In the genomic region with DNA sequence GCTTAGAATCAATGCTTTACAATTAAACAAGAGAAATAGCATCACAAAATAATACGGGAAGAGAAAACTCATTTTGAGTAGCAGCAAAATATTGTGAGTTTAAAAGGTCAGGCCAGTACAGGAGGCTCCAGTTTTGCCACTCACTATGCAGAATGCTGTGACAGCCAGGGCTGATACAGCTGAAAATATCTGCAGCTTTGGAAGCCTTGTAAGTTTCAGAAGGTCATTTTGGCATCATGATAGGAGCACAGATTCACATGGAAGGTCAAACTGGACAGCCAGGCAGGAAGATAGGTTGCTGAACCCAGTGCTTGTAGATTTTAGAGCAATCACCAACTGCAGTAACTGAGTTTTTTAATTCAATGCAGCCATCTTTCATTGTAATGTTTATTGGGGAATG, we compare ENCODE assay signal across 11 cellular contexts. TPM values are rescaled to one million over a fixed set of nuclear protein-coding genes. Genes with fewer than 3 reads are reported as not detected.
A peak's percentile ranks its signal among the peaks of the same experiment; 100 is the strongest.
DNase-seq lines count a peak whose midpoint lies in the region; ATAC-seq and TF ChIP-seq lines count a peak whose summit lies in the region.
"Had no signal": no experiment of that assay in that cellular context is flagged by ENCODE, and none has a peak within 500 bp of the region (broad histone marks: within the 10 kb centered on the region; RNA-seq: fewer than 3 reads in every experiment).

No MANE protein-coding gene starts in this region.

- H3K4me1 Mint-ChIP-seq in activated naive CD4-positive, alpha-beta T cell treated with anti-CD3 and anti-CD28 coated beads, Interleukin-2, amount 50 U/mL, for 24 hours: peaks cover 81% of the 10 kb centered on the region
- H3K4me1 Mint-ChIP-seq in activated naive CD4-positive, alpha-beta T cell treated with anti-CD3 and anti-CD28 coated beads, Interleukin-2, amount 10 ng/mL, durations not matched to agents 7 days and 5 days: peaks cover 81% of the 10 kb centered on the region

- no peak for TF ChIP-seq POLR2A in vagina (IDR thresholded peaks at IDR 0.05)

- H3K27me3 ChIP-seq in adipocyte (replicated peaks; ENCODE audit: control insufficient read depth, insufficient read depth, low read length) (no peaks in the 10 kb centered on the region), liver (ENCODE audit: control insufficient read depth in 4 of 4, insufficient read depth in 4 of 4, low read length in 3 of 4) (no peaks in the 10 kb centered on the region), vagina (no peaks in the 10 kb centered on the region)
- H3K27me3 ChIP-seq: BE2C had no signal

- CTCF ChIA-PET in activated naive CD4-positive, alpha-beta T cell treated with anti-CD3 and anti-CD28 coated beads, Interleukin-2, amount 10 ng/mL, durations not matched to agents 7 days and 5 days (lab: Charles Lee): interaction anchor here (0.7 to 1.5 kb wide), 3 partner anchors 10 to 99 kb away, joined by 3 to 5 read pairs (median 3); no protein-coding TSS in a partner anchor

- TF ChIP-seq RAD21 in liver (IDR thresholded peaks at IDR 0.05): no peak

- 48% methylated on average over 1 of the region's 1 CpG for WGBS in liver

- H3K9ac ChIP-seq in adipocyte (ENCODE audit: low read length) (no peak overlapping the region), liver (ENCODE audit: low read depth in 1 of 2, low read length in 2 of 2) (no peak overlapping the region)

- H3K36me3 ChIP-seq in adipocyte (ENCODE audit: control insufficient read depth, insufficient read depth, low read length, severe bottlenecking): no peaks in the 10 kb centered on the region
- H3K36me3 ChIP-seq in liver (ENCODE audit: control insufficient read depth in 4 of 4, insufficient read depth in 3 of 4, low read depth in 1 of 4, low read length in 3 of 4): no peaks in the 10 kb centered on the region
- no peaks in the 10 kb centered on the region for H3K36me3 ChIP-seq in vagina
- H3K36me3 ChIP-seq: BE2C had no signal

- H3K4me3 Mint-ChIP-seq in activated naive CD4-positive, alpha-beta T cell treated with anti-CD3 and anti-CD28 coated beads, Interleukin-2, amount 50 U/mL, for 24 hours: peak overlapping the region; percentile 79
- no peak overlapping the region for H3K4me3 Mint-ChIP-seq in activated naive CD4-positive, alpha-beta T cell treated with anti-CD3 and anti-CD28 coated beads, Interleukin-2, amount 10 ng/mL, durations not matched to agents 7 days and 5 days

- H3K27ac ChIP-seq in liver (ENCODE audit: low read depth in 1 of 2, low read length in 2 of 2) (no peak overlapping the region), vagina (peak overlapping the region; percentile 65)
- H3K27ac ChIP-seq: RWPE1 had no signal

- no peak for DNase-seq in activated naive CD4-positive, alpha-beta T cell treated with anti-CD3 and anti-CD28 coated beads, Interleukin-2, amount 10 ng/mL, durations not matched to agents 7 days and 5 days
- no peak for DNase-seq in adipocyte (ENCODE audit: low read depth)
- DNase-seq in vagina (ENCODE audit: extremely low spot score in 2 of 2): no peak
- no peak for DNase-seq in kidney tubule cell (ENCODE audit: low spot score)
- DNase-seq: activated CD4-positive, alpha-beta T cell treated with anti-CD3 and anti-CD28 coated beads for 48 hours; BE2C had no signal

- peaks cover 62% of the 10 kb centered on the region for H3K4me1 ChIP-seq in adipocyte (ENCODE audit: control insufficient read depth, insufficient read depth, low read length)
- H3K4me1 ChIP-seq in liver (ENCODE audit: control insufficient read depth in 4 of 4, insufficient read depth in 4 of 4, low read length in 3 of 4): peaks cover 2 to 32% (median 19%) of the 10 kb centered on the region in 4 donors
- peaks cover 89% of the 10 kb centered on the region for H3K4me1 ChIP-seq in vagina

- no peaks in the 10 kb centered on the region for H3K9me3 ChIP-seq in adipocyte (ENCODE audit: control insufficient read depth, low read length)
- no peaks in the 10 kb centered on the region for H3K9me3 ChIP-seq in liver (ENCODE audit: control insufficient read depth in 4 of 4, low read length in 3 of 4)
- no peaks in the 10 kb centered on the region for H3K9me3 ChIP-seq in vagina
- H3K9me3 ChIP-seq: BE2C had no signal

- H3K4me3 ChIP-seq in adipocyte (ENCODE audit: low read length) (peak overlapping the region; percentile 27), liver (ENCODE audit: low read depth in 1 of 3, low read length in 3 of 3) (no peak overlapping the region), vagina (no peak overlapping the region)

- intact Hi-C loops in vagina (cut with DNase I): no loop called here

- no peaks in the 10 kb centered on the region for H3K9me3 Mint-ChIP-seq in activated naive CD4-positive, alpha-beta T cell treated with anti-CD3 and anti-CD28 coated beads, Interleukin-2, amount 50 U/mL, for 24 hours
- H3K9me3 Mint-ChIP-seq in activated naive CD4-positive, alpha-beta T cell treated with anti-CD3 and anti-CD28 coated beads, Interleukin-2, amount 10 ng/mL, durations not matched to agents 7 days and 5 days: no peaks in the 10 kb centered on the region

- TF ChIP-seq CTCF in liver (IDR thresholded peaks at IDR 0.05; ENCODE audit: low read depth, low read length, missing input control) (no peak), vagina (IDR thresholded peaks at IDR 0.05) (no peak)

- H3K27ac Mint-ChIP-seq in activated naive CD4-positive, alpha-beta T cell treated with anti-CD3 and anti-CD28 coated beads, Interleukin-2, amount 50 U/mL, for 24 hours: peak overlapping the region; percentile 98
- H3K27ac Mint-ChIP-seq in activated naive CD4-positive, alpha-beta T cell treated with anti-CD3 and anti-CD28 coated beads, Interleukin-2, amount 10 ng/mL, durations not matched to agents 7 days and 5 days: no peak overlapping the region

- ATAC-seq in GM18858 (IDR thresholded peaks at IDR 0.05; ENCODE audit: unreplicated experiment) (no peak), HG02885 (IDR thresholded peaks at IDR 0.05; ENCODE audit: poor library complexity, unreplicated experiment) (no peak)

- H3K27me3 Mint-ChIP-seq in activated naive CD4-positive, alpha-beta T cell treated with anti-CD3 and anti-CD28 coated beads, Interleukin-2, amount 50 U/mL, for 24 hours: no peaks in the 10 kb centered on the region
- no peaks in the 10 kb centered on the region for H3K27me3 Mint-ChIP-seq in activated naive CD4-positive, alpha-beta T cell treated with anti-CD3 and anti-CD28 coated beads, Interleukin-2, amount 10 ng/mL, durations not matched to agents 7 days and 5 days

- H3K36me3 Mint-ChIP-seq in activated naive CD4-positive, alpha-beta T cell treated with anti-CD3 and anti-CD28 coated beads, Interleukin-2, amount 50 U/mL, for 24 hours: peaks cover 5% of the 10 kb centered on the region
- peaks cover 24% of the 10 kb centered on the region for H3K36me3 Mint-ChIP-seq in activated naive CD4-positive, alpha-beta T cell treated with anti-CD3 and anti-CD28 coated beads, Interleukin-2, amount 10 ng/mL, durations not matched to agents 7 days and 5 days

TF ChIP-seq in liver, 16 proteins besides CTCF, POLR2A, EP300 and RAD21:
- TF ChIP-seq NR2F2 (IDR thresholded peaks at IDR 0.05): peak; percentile 55
- TF ChIP-seq JUND (IDR thresholded peaks at IDR 0.05): no peak
- TF ChIP-seq, protein P1, sequence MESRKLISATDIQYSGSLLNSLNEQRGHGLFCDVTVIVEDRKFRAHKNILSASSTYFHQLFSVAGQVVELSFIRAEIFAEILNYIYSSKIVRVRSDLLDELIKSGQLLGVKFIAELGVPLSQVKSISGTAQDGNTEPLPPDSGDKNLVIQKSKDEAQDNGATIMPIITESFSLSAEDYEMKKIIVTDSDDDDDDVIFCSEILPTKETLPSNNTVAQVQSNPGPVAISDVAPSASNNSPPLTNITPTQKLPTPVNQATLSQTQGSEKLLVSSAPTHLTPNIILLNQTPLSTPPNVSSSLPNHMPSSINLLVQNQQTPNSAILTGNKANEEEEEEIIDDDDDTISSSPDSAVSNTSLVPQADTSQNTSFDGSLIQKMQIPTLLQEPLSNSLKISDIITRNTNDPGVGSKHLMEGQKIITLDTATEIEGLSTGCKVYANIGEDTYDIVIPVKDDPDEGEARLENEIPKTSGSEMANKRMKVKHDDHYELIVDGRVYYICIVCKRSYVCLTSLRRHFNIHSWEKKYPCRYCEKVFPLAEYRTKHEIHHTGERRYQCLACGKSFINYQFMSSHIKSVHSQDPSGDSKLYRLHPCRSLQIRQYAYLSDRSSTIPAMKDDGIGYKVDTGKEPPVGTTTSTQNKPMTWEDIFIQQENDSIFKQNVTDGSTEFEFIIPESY (IDR thresholded peaks at IDR 0.05): no peak
TF ChIP-seq in liver: peak in this region for 1.

RNA-seq across cellular contexts. Expression of a gene that starts 14.1 kb away (rescaled TPM):
- total RNA-seq in liver (100 to 1,000 TPM in 1 of 2 donors, 10 to 100 TPM in 1; 98.6 to 110 TPM), vagina (311 TPM)
- 10 to 100 TPM; 17.1 to 25.9 TPM for polyA plus RNA-seq in liver
